Comparison of ENCODE assay signal across 29 cellular contexts in genomic region chr22:38078046-38078840, GRCh38. TPM values are rescaled to one million over a fixed set of nuclear protein-coding genes. Genes with fewer than 3 reads are reported as not detected.
A peak's percentile ranks its signal among the peaks of the same experiment; 100 is the strongest.
DNase-seq lines count a peak whose midpoint lies in the region; ATAC-seq, FAIRE-seq and TF ChIP-seq lines count a peak whose summit lies in the region.
"Had no signal": no experiment of that assay in that cellular context is flagged by ENCODE, and none has a peak within 500 bp of the region (broad histone marks: within the 10 kb centered on the region; RNA-seq: fewer than 3 reads in every experiment).

No MANE protein-coding gene starts in this region.

- H3K9me3 ChIP-seq in SK-N-SH (no peaks in the 10 kb centered on the region), kidney (ENCODE audit: control insufficient read depth in 1 of 2, low read length in 2 of 2) (no peaks in the 10 kb centered on the region), sigmoid colon (no peaks in the 10 kb centered on the region)
- H3K9me3 ChIP-seq: BE2C, HAP-1 had no signal

- H4K8ac ChIP-seq in mesendoderm (ENCODE audit: low read depth, low read length): no peak overlapping the region

- H3K4me3 ChIP-seq in SK-N-SH (ENCODE audit: low read depth in 2 of 2, low read length in 1 of 2) (no peak overlapping the region), H7 (ENCODE audit: insufficient read depth, low read depth, low read length) (no peak overlapping the region), kidney (ENCODE audit: low read length in 2 of 2) (no peak overlapping the region), sigmoid colon (no peak overlapping the region), mesendoderm (ENCODE audit: low read length) (no peak overlapping the region)
- H3K4me3 ChIP-seq: HAP-1, PC-9 had no signal

- TF ChIP-seq EP300 in SK-N-SH (IDR thresholded peaks at IDR 0.05; ENCODE audit: borderline replicate concordance in 1 of 2, low read depth in 1 of 2, low read length in 1 of 2): no peak
- TF ChIP-seq EP300 in sigmoid colon (IDR thresholded peaks at IDR 0.05): no peak

- DNase-seq in SK-N-SH: peak; percentile 1
- peak; percentile 54 for DNase-seq in H7
- peak; percentile 61 for DNase-seq in kidney
- DNase-seq in sigmoid colon: peak; percentile 62
- DNase-seq in 8988T: no peak
- no peak for DNase-seq in mesendoderm
- DNase-seq: ACHN; BE2C; CD4-positive, CD25-positive, alpha-beta regulatory T cell; HFFc6; KBM-7; NCI-H1105 treated with DMSO at 0.1 percent for 48 hours; NCI-H146; NCI-H1930; NCI-H2107; NCI-H524; NCI-H82; NK-92 treated with Interleukin-12 subunit alpha and Interleukin-12 subunit beta, amount 100 ng/mL, for 24 hours; PC-9; SHP77 had no signal

- no peak for FAIRE-seq in kidney (lab: Jason Lieb, UNC)
- FAIRE-seq: D721Med had no signal

- no peak overlapping the region for H4K5ac ChIP-seq in mesendoderm (ENCODE audit: low read length)

- H3K27me3 ChIP-seq in SK-N-SH (ENCODE audit: insufficient read depth) (no peaks in the 10 kb centered on the region), H7 (ENCODE audit: control insufficient read depth, insufficient read depth, low read length) (peaks cover 5% of the 10 kb centered on the region; the same call in 1 of the 2 replicates), sigmoid colon (peaks cover 17 to 36% (median 32%) of the 10 kb centered on the region in 3 donors), mesendoderm (ENCODE audit: insufficient read depth, low read length, poor library complexity) (peaks cover 2% of the 10 kb centered on the region)

- no peak for TF ChIP-seq POLR2A in sigmoid colon (IDR thresholded peaks at IDR 0.05)

- no peak overlapping the region for H2BK120ac ChIP-seq in mesendoderm (ENCODE audit: low read depth, low read length)

- WGBS in SK-N-SH (ENCODE audit: low lambda C conversion rate): 100% methylated on average over 3 of the region's 22 CpGs
- WGBS in sigmoid colon, 2 donors: 74 to 80% methylated on average over 22 of the region's 22 CpGs
- WGBS in mesendoderm (ENCODE audit: extremely low coverage, insufficient coverage, low lambda C conversion rate): no CpG with 5 or more reads among the region's 22 CpGs

- H3K9me2 ChIP-seq in SK-N-SH: no peaks in the 10 kb centered on the region

- POLR2A ChIA-PET in SK-N-SH (lab: Yijun Ruan, JAX): no interaction called here

- TF ChIP-seq CTCF in SK-N-SH (IDR thresholded peaks at IDR 0.05) (no peak), kidney (IDR thresholded peaks at IDR 0.05; ENCODE audit: borderline replicate concordance, extremely low read depth, insufficient read depth) (no peak), sigmoid colon (IDR thresholded peaks at IDR 0.05) (no peak)

- peaks cover 0 to 2% of the 10 kb centered on the region in 2 experiments; a peak in 1 of 4 replicates for H3K4me1 ChIP-seq in SK-N-SH (ENCODE audit: control insufficient read depth in 1 of 2, insufficient read depth in 2 of 2, low read depth in 1 of 2, low read length in 1 of 2)
- peaks cover 0 to 8% of the 10 kb centered on the region in 2 donors for H3K4me1 ChIP-seq in kidney (ENCODE audit: control insufficient read depth in 1 of 2, insufficient read depth in 1 of 2, low read depth in 1 of 2, low read length in 2 of 2)
- H3K4me1 ChIP-seq in sigmoid colon: peaks cover 0 to 25% (median 24%) of the 10 kb centered on the region in 4 donors
- no peaks in the 10 kb centered on the region for H3K4me1 ChIP-seq in mesendoderm (ENCODE audit: control insufficient read depth, low read depth, low read length)
- H3K4me1 ChIP-seq: BE2C, HAP-1 had no signal

- no peak overlapping the region for H3K56ac ChIP-seq in mesendoderm (ENCODE audit: low read length)

- H3K4me2 ChIP-seq in SK-N-SH (no peak overlapping the region), mesendoderm (ENCODE audit: low read length) (no peak overlapping the region)
- H3K4me2 ChIP-seq: PC-9 had no signal

- intact Hi-C loops in kidney (cut with DNase I): no loop called here
- intact Hi-C loops in sigmoid colon (cut with DNase I): no loop called here

- H2AK5ac ChIP-seq in mesendoderm (ENCODE audit: low read length): no peak overlapping the region

- no peak overlapping the region for H3K18ac ChIP-seq in mesendoderm (ENCODE audit: low read length)

- TF ChIP-seq RAD21 in SK-N-SH (IDR thresholded peaks at IDR 0.05; ENCODE audit: low read length): no peak

- H3K23ac ChIP-seq in mesendoderm (ENCODE audit: low read length): no peak overlapping the region

- H3K79me2 ChIP-seq in SK-N-SH (ENCODE audit: insufficient read depth): no peaks in the 10 kb centered on the region
- no peaks in the 10 kb centered on the region for H3K79me2 ChIP-seq in mesendoderm (ENCODE audit: control insufficient read depth, insufficient read depth, low read length)

- H2BK5ac ChIP-seq in mesendoderm (ENCODE audit: low read length): no peak overlapping the region

- H4K20me1 ChIP-seq in SK-N-SH (ENCODE audit: insufficient read depth): no peaks in the 10 kb centered on the region

- CTCF ChIA-PET in SK-N-SH (lab: Yijun Ruan, JAX): interaction anchor here (2.3 kb wide), 1 partner anchor 26 kb away, joined by 8 read pairs; no protein-coding TSS in a partner anchor

- no peak for ATAC-seq in SK-N-SH treated with all-trans-retinoic acid at 6 μM for 48 hours

- H3K4ac ChIP-seq in mesendoderm (ENCODE audit: low read depth, low read length): no peak overlapping the region

- no peaks in the 10 kb centered on the region for H3F3A ChIP-seq in SK-N-SH (replicated peaks; ENCODE audit: insufficient read depth)

- H3K36me3 ChIP-seq in SK-N-SH (replicated peaks in 1 of 2; ENCODE audit: control insufficient read depth in 1 of 2, insufficient read depth in 2 of 2, low read length in 1 of 2) (no peaks in the 10 kb centered on the region), H7 (replicated peaks; ENCODE audit: control insufficient read depth, insufficient read depth, low read length) (no peaks in the 10 kb centered on the region; the same call in 1 of the 2 replicates), kidney (ENCODE audit: control insufficient read depth in 1 of 2, insufficient read depth in 2 of 2, low read length in 2 of 2) (peaks cover 2% of the 10 kb centered on the region in 2 donors), sigmoid colon (peaks cover 0 to 25% (median 4%) of the 10 kb centered on the region in 4 donors), mesendoderm (ENCODE audit: control insufficient read depth, insufficient read depth, low read length) (no peaks in the 10 kb centered on the region)
- H3K36me3 ChIP-seq: BE2C had no signal

- no peak overlapping the region for H2AFZ ChIP-seq in SK-N-SH (ENCODE audit: low read depth)
- H2AFZ ChIP-seq: PC-9 had no signal

- H2BK15ac ChIP-seq in mesendoderm (replicated peaks; ENCODE audit: low read depth): no peak overlapping the region

- H3K9ac ChIP-seq in SK-N-SH: no peak overlapping the region
- H3K9ac ChIP-seq in kidney (ENCODE audit: low read length in 2 of 2): no peak overlapping the region
- H3K9ac ChIP-seq in mesendoderm (ENCODE audit: low read length): no peak overlapping the region

- H3K27ac ChIP-seq in SK-N-SH (ENCODE audit: low read depth in 2 of 2, low read length in 1 of 2) (no peak overlapping the region), kidney (ENCODE audit: low read depth in 2 of 2, low read length in 2 of 2) (no peak overlapping the region), sigmoid colon (no peak overlapping the region), mesendoderm (ENCODE audit: low read depth, low read length) (no peak overlapping the region)
- H3K27ac ChIP-seq: 22Rv1, PC-9 had no signal

- no peaks in the 10 kb centered on the region for H3K79me1 ChIP-seq in mesendoderm (ENCODE audit: low read length)

TF ChIP-seq in SK-N-SH, 30 proteins besides CTCF, POLR2A, EP300 and RAD21 (continues in another document):
- TF ChIP-seq GATA2 (CRISPR knock-in tag; IDR thresholded peaks at IDR 0.05): no peak
- no peak for TF ChIP-seq RCOR1 (IDR thresholded peaks at IDR 0.05; ENCODE audit: low read length)
- TF ChIP-seq CHD2 (IDR thresholded peaks at IDR 0.05; ENCODE audit: low read length, partially characterized antibody): no peak
- no peak for TF ChIP-seq SMC3 (IDR thresholded peaks at IDR 0.05; ENCODE audit: low read depth, low read length)
- no peak for TF ChIP-seq EZH2phosphoT487 (IDR thresholded peaks at IDR 0.05; ENCODE audit: borderline replicate concordance, low read depth)

RNA-seq across cellular contexts. Expression of gene SLC16A8, which starts 5.7 kb away (rescaled TPM):
- polyA plus RNA-seq in SK-N-SH (2012; rRNA removed) (not detected in 2 replicates), kidney (ENCODE audit: insufficient read depth, low read depth, low replicate concordance) (0.92 TPM), sigmoid colon (under 1 TPM in 1 of 3 donors, not detected in 2; 0.20 TPM)
- not detected in 2 replicates for polyA plus RNA-seq in SK-N-SH (2012; cell fraction: cytosol; rRNA removed)
- not detected in 2 replicates for polyA plus RNA-seq in SK-N-SH (2012; cell fraction: nucleus; rRNA removed)
- total RNA-seq in H7 (2014; rRNA removed; shearing (Covaris generic)): not detected in 2 replicates
- total RNA-seq in kidney (0.31 TPM), sigmoid colon (under 1 TPM in 2 of 4 donors, not detected in 2; 0.55 to 0.71 TPM)
- polyA plus RNA-seq in mesendoderm (2013, experiment 1 of 2): 0.08 TPM
- 0.20 TPM for polyA plus RNA-seq in mesendoderm (2013, experiment 2 of 2)
- total RNA-seq: CD4-positive, CD25-positive, alpha-beta regulatory T cell; HFFc6; HT1080; LHCN-M2; MCF 10A; PC-9; RPMI7951; SK-MEL-5 had no signal
- polyA plus RNA-seq: CD4-positive, CD25-positive, alpha-beta regulatory T cell had no signal

RNA-seq across cellular contexts. Expression of gene PICK1, which starts 21.0 kb away (rescaled TPM):
- 36.8 and 42.8 TPM in 2 replicates for polyA plus RNA-seq in SK-N-SH (2012; rRNA removed)
- 18.4 and 21.9 TPM in 2 replicates for polyA plus RNA-seq in SK-N-SH (2012; cell fraction: cytosol; rRNA removed)
- polyA plus RNA-seq in SK-N-SH (2012; cell fraction: nucleus; rRNA removed): 147 and 161 TPM in 2 replicates
- total RNA-seq in H7 (2014; rRNA removed; shearing (Covaris generic)): 19.4 and 20.3 TPM in 2 replicates
- 43.4 TPM for total RNA-seq in kidney
- polyA plus RNA-seq in kidney (ENCODE audit: insufficient read depth, low read depth, low replicate concordance): 28.4 TPM
- 10 to 100 TPM; 14.3 to 21.7 (median 17.2) TPM for total RNA-seq in sigmoid colon
- polyA plus RNA-seq in sigmoid colon: 10 to 100 TPM; 21.0 to 38.9 (median 25.4) TPM
- polyA plus RNA-seq in mesendoderm (2013, experiment 1 of 2): 13.2 TPM
- 11.8 TPM for polyA plus RNA-seq in mesendoderm (2013, experiment 2 of 2)

RNA-seq across cellular contexts. Expression of gene BAIAP2L2, which starts 32.2 kb away (rescaled TPM):
- 0.13 and 0.16 TPM in 2 replicates for polyA plus RNA-seq in SK-N-SH (2012; rRNA removed)
- polyA plus RNA-seq in SK-N-SH (2012; cell fraction: cytosol; rRNA removed): 0.03 and 0.05 TPM in 2 replicates
- 1.4 and 2.6 TPM in 2 replicates for polyA plus RNA-seq in SK-N-SH (2012; cell fraction: nucleus; rRNA removed)
- 1.0 and 2.7 TPM in 2 replicates for total RNA-seq in H7 (2014; rRNA removed; shearing (Covaris generic))
- 9.7 TPM for total RNA-seq in kidney
- 27.8 TPM for polyA plus RNA-seq in kidney (ENCODE audit: insufficient read depth, low read depth, low replicate concordance)
- under 1 TPM; 0.16 to 0.71 (median 0.27) TPM for total RNA-seq in sigmoid colon
- polyA plus RNA-seq in sigmoid colon: 10 to 100 TPM; 25.8 to 48.7 (median 34.7) TPM
- 3.9 TPM for polyA plus RNA-seq in mesendoderm (2013, experiment 1 of 2)
- 4.0 TPM for polyA plus RNA-seq in mesendoderm (2013, experiment 2 of 2)
- total RNA-seq: HT1080 had no signal
- polyA plus RNA-seq: CD4-positive, CD25-positive, alpha-beta regulatory T cell had no signal

Comparison
In these comparisons a context has a peak if more than half of its experiments do, and no peak if none do; other contexts are left out.
1. DNase-seq: peak in SK-N-SH (single experiment), H7 (single experiment), kidney (single experiment) and sigmoid colon (single experiment); none in 8988T (single experiment) and mesendoderm (single experiment).